ENCODE assay signal across 8 cellular contexts in genomic region chr10:43436291-43437140, GRCh38. TPM values are rescaled to one million over a fixed set of nuclear protein-coding genes. Genes with fewer than 3 reads are reported as not detected.
A peak's percentile ranks its signal among the peaks of the same experiment; 100 is the strongest.
DNase-seq lines count a peak whose midpoint lies in the region; ATAC-seq and TF ChIP-seq lines count a peak whose summit lies in the region.

TSS of gene ZNF487 (plus strand) at chr10:43437111. CDS start at chr10:43475814, 38,703 bp downstream.

- DNase-seq in CD14-positive monocyte (ENCODE audit: low spot score), result peak; percentile 93
- DNase-seq in GM19238 (ENCODE audit: insufficient read length, low spot score), result peak; percentile 93
- peak; percentile 80 for DNase-seq in NCI-H82 (lab: John Stamatoyannopoulos, UW)
- DNase-seq in activated CD8-positive, alpha-beta memory T cell treated with anti-CD3 and anti-CD28 coated beads for 24 hours, result peak; percentile 95
- DNase-seq in effector CD4-positive, alpha-beta T cell, result peak; percentile 83
- DNase-seq in medulla oblongata (ENCODE audit: extremely low spot score), result peak; percentile 92
- peak; percentile 71 to 82 (median 75) for DNase-seq in stimulated activated CD4-positive, alpha-beta T cell treated with anti-CD3 and anti-CD28 coated beads, TNF-alpha, amount 100 ng/mL, for 48 hours (ENCODE audit: low read depth in 3 of 3)

- peak within 1 kb of the TSS; percentile 98 to 100 (median 99) for H3K27ac Mint-ChIP-seq in CD14-positive monocyte

- H3K4me1 Mint-ChIP-seq in CD14-positive monocyte, result peaks cover 47% of the 10 kb centered on the region

- peaks cover 0 to 4% (median 0%) of the 10 kb centered on the region in 7 donors for H3K9me3 Mint-ChIP-seq in CD14-positive monocyte

- peak; percentile 24 for TF ChIP-seq CTCF in CD14-positive monocyte (IDR thresholded peaks at IDR 0.05)

- H3K4me3 Mint-ChIP-seq in CD14-positive monocyte, result peak within 1 kb of the TSS; percentile 91 to 94

- peak; percentile 97 for ATAC-seq in HG03432 (IDR thresholded peaks at IDR 0.05; ENCODE audit: unreplicated experiment)

- H3K27me3 Mint-ChIP-seq in CD14-positive monocyte (ENCODE audit: low read depth in 3 of 3), result no peaks in the 10 kb centered on the region

- intact Hi-C loops in CD14-positive monocyte (cut with micrococcal nuclease), result loop anchor here (2.0 to 5.0 kb wide), 2 partner anchors 16 to 39 kb away; no protein-coding TSS in a partner anchor

- peaks cover 0 to 5% of the 10 kb centered on the region in 2 donors for H3K36me3 Mint-ChIP-seq in CD14-positive monocyte

RNA-seq across cellular contexts. Expression of gene ZNF487, which starts in this region (rescaled TPM):
- polyA plus RNA-seq in CD14-positive monocyte, result 10 to 100 TPM in 1 of 2 donors, 1 to 10 TPM in 1; 8.6 to 15.6 TPM

Comparison
In these comparisons a context has a peak if more than half of its experiments do, and no peak if none do; other contexts are left out.
1. Peak in every context shown above with its lines: DNase-seq and ATAC-seq.